Comparison of ENCODE assay signal across 16 cellular contexts in genomic region chr5:139681466-139681865, GRCh38.
"Had no signal": no experiment of that assay in that cellular context is flagged by ENCODE, and none has a peak within 500 bp of the region (broad histone marks: within the 10 kb centered on the region; RNA-seq: fewer than 3 reads in every experiment).

No MANE protein-coding gene starts in this region.

- H3K4me1 ChIP-seq: left lung had no signal

- H3K27me3 Mint-ChIP-seq: activated naive CD4-positive, alpha-beta T cell treated with anti-CD3 and anti-CD28 coated beads, Interleukin-2, amount 50 U/mL, for 24 hours; effector memory CD8-positive, alpha-beta T cell; T-helper 17 cell had no signal

- H3K4me3 ChIP-seq: esophagus squamous epithelium, left lung, mucosa of descending colon, pancreas, spleen, testis, upper lobe of left lung had no signal

- H3K27ac ChIP-seq: esophagus squamous epithelium, left lung, pancreas, testis, upper lobe of left lung, VCaP had no signal

- ATAC-seq: effector memory CD8-positive, alpha-beta T cell; left lung; mucosa of descending colon; naive thymus-derived CD4-positive, alpha-beta T cell; pancreas; stimulated activated naive CD8-positive, alpha-beta T cell treated with anti-CD3 and anti-CD28 coated beads, Interleukin-15, Interleukin-2, amounts not matched to agents 100 U/mL and 50 U/mL, for 24 hours; T-helper 17 cell had no signal

- H3K9me3 Mint-ChIP-seq: activated naive CD4-positive, alpha-beta T cell treated with anti-CD3 and anti-CD28 coated beads, Interleukin-2, amount 50 U/mL, for 24 hours; effector memory CD8-positive, alpha-beta T cell had no signal

- DNase-seq: activated CD4-positive, CD25-positive, alpha-beta regulatory T cell treated with anti-CD3 and anti-CD28 coated beads, Interleukin-2, amount 50 U/mL, for 72 hours; activated gamma-delta T cell; dermis blood vessel endothelial cell; effector memory CD8-positive, alpha-beta T cell; esophagus squamous epithelium; left lung; mucosa of descending colon; naive thymus-derived CD4-positive, alpha-beta T cell; spleen; stimulated activated naive CD8-positive, alpha-beta T cell treated with anti-CD3 and anti-CD28 coated beads, Interleukin-15, Interleukin-2, amounts not matched to agents 100 U/mL and 50 U/mL, for 24 hours; T-helper 17 cell; testis; upper lobe of left lung had no signal

- H3K27me3 ChIP-seq: esophagus squamous epithelium, left lung, pancreas, spleen, testis, upper lobe of left lung had no signal

- H3K27ac Mint-ChIP-seq: activated naive CD4-positive, alpha-beta T cell treated with anti-CD3 and anti-CD28 coated beads, Interleukin-2, amount 50 U/mL, for 24 hours; naive thymus-derived CD4-positive, alpha-beta T cell; T-helper 17 cell had no signal

- H3K9me3 ChIP-seq: esophagus squamous epithelium, left lung, mucosa of descending colon, pancreas, spleen, testis, upper lobe of left lung had no signal

- H3K4me3 Mint-ChIP-seq: activated naive CD4-positive, alpha-beta T cell treated with anti-CD3 and anti-CD28 coated beads, Interleukin-2, amount 50 U/mL, for 24 hours; effector memory CD8-positive, alpha-beta T cell; naive thymus-derived CD4-positive, alpha-beta T cell; T-helper 17 cell had no signal

- H3K36me3 Mint-ChIP-seq: activated naive CD4-positive, alpha-beta T cell treated with anti-CD3 and anti-CD28 coated beads, Interleukin-2, amount 50 U/mL, for 24 hours had no signal
